ENCODE assay signal across 10 cellular contexts in the genomic region with DNA sequence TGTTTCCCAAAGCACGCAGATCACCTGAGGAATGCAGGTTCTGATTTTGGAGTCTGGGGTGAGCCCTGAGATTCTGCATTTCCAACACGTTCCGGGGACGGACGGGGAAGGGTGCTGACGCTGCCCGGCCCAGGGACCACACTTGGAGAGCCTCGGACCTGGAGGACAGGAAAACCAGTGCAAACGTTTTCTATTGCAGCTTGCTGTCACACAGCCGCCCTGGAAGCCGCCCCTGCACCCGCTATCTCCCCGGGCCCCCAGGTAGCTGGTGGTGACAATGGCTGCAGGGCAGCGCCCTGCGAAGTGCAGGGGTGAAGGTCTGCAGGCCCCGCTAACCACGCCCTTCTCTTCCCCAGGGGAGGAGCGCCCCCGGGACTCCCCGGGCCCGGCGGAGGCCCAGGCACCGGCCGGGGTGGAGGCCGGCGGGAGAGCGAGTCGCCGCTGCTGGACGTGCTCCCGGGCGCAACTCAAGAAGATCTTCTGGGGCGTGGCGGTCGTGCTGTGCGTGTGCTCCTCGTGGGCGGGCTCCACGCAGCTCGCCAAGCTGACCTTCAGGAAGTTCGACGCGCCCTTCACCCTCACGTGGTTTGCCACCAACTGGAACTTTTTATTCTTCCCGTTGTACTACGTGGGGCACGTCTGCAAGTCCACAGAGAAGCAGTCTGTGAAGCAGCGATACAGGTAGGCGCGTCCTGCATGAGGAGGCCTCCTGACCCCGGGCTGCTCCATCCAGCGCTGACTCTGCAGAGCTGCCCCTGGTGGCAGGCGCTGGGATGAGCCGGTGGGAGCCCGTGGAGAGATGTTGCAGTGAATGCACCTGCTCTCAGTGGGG.
DNase-seq lines count a peak whose midpoint lies in the region; ATAC-seq and TF ChIP-seq lines count a peak whose summit lies in the region.
"Had no signal": no experiment of that assay in that cellular context is flagged by ENCODE, and none has a peak within 500 bp of the region (broad histone marks: within the 10 kb centered on the region; RNA-seq: fewer than 3 reads in every experiment).

No MANE protein-coding gene starts in this region.

- no peaks in the 10 kb centered on the region for H3K9me3 Mint-ChIP-seq in effector memory CD8-positive, alpha-beta T cell

- peak overlapping the region; percentile 86 for H3K27ac ChIP-seq in cardiac muscle cell
- no peak overlapping the region for H3K27ac ChIP-seq in left ventricle myocardium inferior (replicated peaks)
- H3K27ac ChIP-seq in KOPT-K1 (ENCODE audit: low read depth, low read length, poor library complexity, severe bottlenecking) = peak overlapping the region; percentile 25
- no peak overlapping the region for H3K27ac ChIP-seq in upper lobe of right lung
- H3K27ac ChIP-seq: KMS-11 had no signal

- H3K9me3 ChIP-seq in cardiac muscle cell (ENCODE audit: low read depth) (no peaks in the 10 kb centered on the region), left ventricle myocardium inferior (replicated peaks) (no peaks in the 10 kb centered on the region), KOPT-K1 (ENCODE audit: insufficient read depth, low read length, poor library complexity, severe bottlenecking) (no peaks in the 10 kb centered on the region), upper lobe of right lung (no peaks in the 10 kb centered on the region)

- H3K4me3 ChIP-seq in cardiac muscle cell (no peak overlapping the region), left ventricle myocardium inferior (no peak overlapping the region), upper lobe of right lung (no peak overlapping the region)

- peaks cover 46 to 60% of the 10 kb centered on the region in 2 donors for H3K27me3 Mint-ChIP-seq in effector memory CD8-positive, alpha-beta T cell
- H3K27me3 Mint-ChIP-seq: CD4-positive, CD25-positive, alpha-beta regulatory T cell had no signal

- H3K4me1 ChIP-seq in cardiac muscle cell (ENCODE audit: low read depth) (peaks cover 53% of the 10 kb centered on the region), left ventricle myocardium inferior (peaks cover 4% of the 10 kb centered on the region), upper lobe of right lung (no peaks in the 10 kb centered on the region)

- intact Hi-C loops in left ventricle myocardium inferior (cut with micrococcal nuclease) = no loop called here
- intact Hi-C loops in upper lobe of right lung (cut with DNase I) = no loop called here
- intact Hi-C loops in left ventricle myocardium superior (cut with micrococcal nuclease) = no loop called here

- H3K27ac Mint-ChIP-seq in effector memory CD8-positive, alpha-beta T cell = peak overlapping the region; percentile 31 to 56

- no peak for ATAC-seq in effector memory CD8-positive, alpha-beta T cell (replicated peaks)
- ATAC-seq in upper lobe of right lung (peak; percentile 58), HG03342 (IDR thresholded peaks at IDR 0.05; ENCODE audit: unreplicated experiment) (no peak), left ventricle myocardium superior (no peak)

- H3K4me3 Mint-ChIP-seq in effector memory CD8-positive, alpha-beta T cell = peak overlapping the region; percentile 71 to 77

- peaks cover 15 to 19% of the 10 kb centered on the region in 2 donors for H3K4me1 Mint-ChIP-seq in effector memory CD8-positive, alpha-beta T cell (ENCODE audit: low read depth in 2 of 2)

- TF ChIP-seq CTCF in cardiac muscle cell (IDR thresholded peaks at IDR 0.05; ENCODE audit: low read depth, low read length) (peak; percentile 13), left ventricle myocardium inferior (IDR thresholded peaks at IDR 0.05; ENCODE audit: borderline replicate concordance) (no peak), upper lobe of right lung (IDR thresholded peaks at IDR 0.05) (peak; percentile 12)

- peaks cover 2% of the 10 kb centered on the region for H3K36me3 Mint-ChIP-seq in effector memory CD8-positive, alpha-beta T cell (ENCODE audit: insufficient read depth)
- H3K36me3 Mint-ChIP-seq: CD4-positive, CD25-positive, alpha-beta regulatory T cell had no signal

- no peaks in the 10 kb centered on the region for H3K27me3 ChIP-seq in cardiac muscle cell
- peaks cover 78% of the 10 kb centered on the region for H3K27me3 ChIP-seq in left ventricle myocardium inferior (ENCODE audit: low read depth)
- peaks cover 21% of the 10 kb centered on the region for H3K27me3 ChIP-seq in upper lobe of right lung

- no peaks in the 10 kb centered on the region for H3K36me3 ChIP-seq in cardiac muscle cell
- H3K36me3 ChIP-seq in left ventricle myocardium inferior = no peaks in the 10 kb centered on the region
- no peaks in the 10 kb centered on the region for H3K36me3 ChIP-seq in KOPT-K1 (ENCODE audit: insufficient read depth, low read length)
- no peaks in the 10 kb centered on the region for H3K36me3 ChIP-seq in upper lobe of right lung

- no peak for DNase-seq in cardiac muscle cell (ENCODE audit: low read depth in 1 of 2, low spot score in 1 of 2)
- no peak for DNase-seq in left ventricle myocardium inferior
- no peak for DNase-seq in effector memory CD8-positive, alpha-beta T cell
- DNase-seq in upper lobe of right lung = no peak
- no peak for DNase-seq in cerebellar nuclear complex (lab: John Stamatoyannopoulos, UW)
- DNase-seq in left ventricle myocardium superior = no peak

Comparison
In these comparisons a context has a peak if more than half of its experiments do, and no peak if none do; other contexts are left out.
1. H3K27ac ChIP-seq: peak in cardiac muscle cell (single experiment) and KOPT-K1 (single experiment); none in left ventricle myocardium inferior (single experiment) and upper lobe of right lung (single experiment).